ENCODE assay signal across 4 cellular contexts in the genomic region with DNA sequence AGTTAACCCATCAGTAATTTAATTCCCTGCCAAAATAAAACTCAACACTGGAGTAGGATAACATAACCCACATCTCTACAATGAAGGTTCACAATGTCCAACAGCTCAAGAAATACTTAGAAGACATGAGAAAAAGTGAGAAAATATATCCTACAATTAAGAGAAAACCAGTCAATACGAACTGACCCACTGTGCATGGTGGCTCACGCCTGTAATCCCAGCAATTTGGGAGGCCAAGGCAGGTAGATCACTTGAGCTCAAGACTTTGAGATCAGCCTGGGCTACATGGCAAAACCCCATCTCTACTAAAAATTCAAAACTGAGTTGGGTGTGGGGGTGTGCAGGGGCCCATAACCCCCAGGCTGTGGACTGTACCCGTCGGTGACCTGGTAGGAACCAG. TPM values are rescaled to one million over a fixed set of nuclear protein-coding genes. Genes with fewer than 3 reads are reported as not detected.
"Had no signal": no experiment of that assay in that cellular context is flagged by ENCODE, and none has a peak within 500 bp of the region (broad histone marks: within the 10 kb centered on the region; RNA-seq: fewer than 3 reads in every experiment).

No MANE protein-coding gene starts in this region.

RNA-seq across cellular contexts. Expression of gene GOLGA6B, which starts 30.6 kb away (rescaled TPM):
- total RNA-seq: HepG2, HT-29, IMR-90, K562 had no signal
